In the genomic region with DNA sequence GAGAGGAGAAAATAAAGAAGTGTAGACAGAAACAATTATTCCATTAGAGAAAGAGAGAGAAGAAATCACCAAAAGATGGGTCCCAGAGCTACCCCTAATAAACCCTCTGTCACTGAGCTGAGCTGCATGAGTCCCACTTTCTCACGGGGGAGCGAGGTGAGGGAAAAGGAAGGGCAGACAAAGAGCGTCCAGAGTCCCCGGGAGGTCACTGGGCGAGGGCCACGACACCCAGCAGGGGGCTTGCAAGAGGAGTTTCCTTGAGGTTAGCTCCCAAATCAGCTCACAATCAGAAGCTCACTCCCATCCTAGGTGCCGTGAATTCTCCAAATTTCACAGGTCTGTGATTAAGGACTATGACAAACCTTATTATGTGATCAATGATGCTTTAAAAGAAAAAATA, we compare ENCODE assay signal across 11 cellular contexts.
A peak's percentile ranks its signal among the peaks of the same experiment; 100 is the strongest.
DNase-seq lines count a peak whose midpoint lies in the region; ATAC-seq and TF ChIP-seq lines count a peak whose summit lies in the region.
"Had no signal": no experiment of that assay in that cellular context is flagged by ENCODE, and none has a peak within 500 bp of the region (broad histone marks: within the 10 kb centered on the region; RNA-seq: fewer than 3 reads in every experiment).

No MANE protein-coding gene starts in this region.

- H3K27me3 ChIP-seq in adrenal gland (no peaks in the 10 kb centered on the region), mesendoderm (ENCODE audit: insufficient read depth, low read length, poor library complexity) (no peaks in the 10 kb centered on the region)
- H3K27me3 ChIP-seq: right lobe of liver had no signal

- H3K9ac ChIP-seq in mesendoderm (ENCODE audit: low read length), result no peak overlapping the region

- peak overlapping the region; percentile 58 for H3K56ac ChIP-seq in mesendoderm (ENCODE audit: low read length)

- peak overlapping the region; percentile 66 for H3K23ac ChIP-seq in mesendoderm (ENCODE audit: low read length)

- H3K36me3 Mint-ChIP-seq in HFFc6 (ENCODE audit: low read depth), result peaks cover 13% of the 10 kb centered on the region
- peaks cover 4 to 29% of the 10 kb centered on the region in 2 donors for H3K36me3 Mint-ChIP-seq in stimulated activated naive B cell treated with anti-CD40 and anti-IgM and Interleukin-4, amounts not matched to agents 10 μg/mL and 1 μg/mL and 100 μg/mL, for 72 hours

- no peak for TF ChIP-seq POLR2A in adrenal gland (IDR thresholded peaks at IDR 0.05)

- H3K4me3 ChIP-seq in adrenal gland (no peak overlapping the region), mesendoderm (ENCODE audit: low read length) (no peak overlapping the region)
- H3K4me3 ChIP-seq: right lobe of liver had no signal

- H3K4me1 ChIP-seq in adrenal gland (replicated peaks in 1 of 2) (peaks cover 37 to 49% of the 10 kb centered on the region in 2 donors), mesendoderm (ENCODE audit: control insufficient read depth, low read depth, low read length) (peaks cover 10% of the 10 kb centered on the region)
- H3K4me1 ChIP-seq: right lobe of liver had no signal

- H3K27ac Mint-ChIP-seq in HFFc6, result peak overlapping the region; percentile 98
- peak overlapping the region; percentile 59 for H3K27ac Mint-ChIP-seq in stimulated activated naive B cell treated with anti-CD40 and anti-IgM and Interleukin-4, amounts not matched to agents 10 μg/mL and 1 μg/mL and 100 μg/mL, for 72 hours
- H3K27ac Mint-ChIP-seq: dendritic cell treated with granulocyte-macrophage colony-stimulating factor and Interleukin-4, amounts not matched to agents 40 ng/mL and 50 ng/mL, for 4 days had no signal

- no peaks in the 10 kb centered on the region for H3K36me3 ChIP-seq in adrenal gland (replicated peaks in 1 of 2)
- H3K36me3 ChIP-seq in mesendoderm (ENCODE audit: control insufficient read depth, insufficient read depth, low read length), result no peaks in the 10 kb centered on the region
- H3K36me3 ChIP-seq: right lobe of liver had no signal

- no peaks in the 10 kb centered on the region for H3K27me3 Mint-ChIP-seq in HFFc6 (ENCODE audit: insufficient read depth)
- no peaks in the 10 kb centered on the region for H3K27me3 Mint-ChIP-seq in stimulated activated naive B cell treated with anti-CD40 and anti-IgM and Interleukin-4, amounts not matched to agents 10 μg/mL and 1 μg/mL and 100 μg/mL, for 72 hours
- H3K27me3 Mint-ChIP-seq: dendritic cell treated with granulocyte-macrophage colony-stimulating factor and Interleukin-4, amounts not matched to agents 40 ng/mL and 50 ng/mL, for 4 days had no signal

- peak overlapping the region; percentile 45 for H3K4me3 Mint-ChIP-seq in HFFc6
- peak overlapping the region in 1 of 2 donors; percentile 22 for H3K4me3 Mint-ChIP-seq in stimulated activated naive B cell treated with anti-CD40 and anti-IgM and Interleukin-4, amounts not matched to agents 10 μg/mL and 1 μg/mL and 100 μg/mL, for 72 hours
- H3K4me3 Mint-ChIP-seq: dendritic cell treated with granulocyte-macrophage colony-stimulating factor and Interleukin-4, amounts not matched to agents 40 ng/mL and 50 ng/mL, for 4 days had no signal

- WGBS in adrenal gland, 4 donors, result 82 to 87% (median 85%) methylated on average over 7 of the region's 7 CpGs
- no CpG with 5 or more reads among the region's 7 CpGs for WGBS in mesendoderm (ENCODE audit: extremely low coverage, insufficient coverage, low lambda C conversion rate)

- ATAC-seq in stimulated activated naive B cell treated with anti-CD40 and anti-IgM and Interleukin-4, amounts not matched to agents 10 μg/mL and 1 μg/mL and 100 μg/mL, for 72 hours (replicated peaks), result no peak
- no peak for ATAC-seq in GM19463 (IDR thresholded peaks at IDR 0.05; ENCODE audit: unreplicated experiment)

- H3K4ac ChIP-seq in mesendoderm (ENCODE audit: low read depth, low read length), result no peak overlapping the region

- H3K79me2 ChIP-seq in mesendoderm (ENCODE audit: control insufficient read depth, insufficient read depth, low read length), result peaks cover 22% of the 10 kb centered on the region

- no peak overlapping the region for H2BK5ac ChIP-seq in mesendoderm (ENCODE audit: low read length)

- no peak overlapping the region for H2AK5ac ChIP-seq in mesendoderm (ENCODE audit: low read length)

- DNase-seq in HFFc6 (no peak), adrenal gland (peak in 2 of 7 donors; percentile 7 to 37), mesendoderm (peak; percentile 46), NCI-H524 treated with DMSO at 0.1 percent for 48 hours (lab: John Stamatoyannopoulos, UW) (no peak), SHP77 (lab: John Stamatoyannopoulos, UW) (no peak), OCI-M1 (lab: John Stamatoyannopoulos, UW) (no peak)
- DNase-seq in stimulated activated naive B cell treated with anti-CD40 and anti-IgM and Interleukin-4, amounts not matched to agents 10 μg/mL and 1 μg/mL and 100 μg/mL, for 72 hours, result no peak
- DNase-seq: NCI-H226, right lobe of liver had no signal

- H2BK120ac ChIP-seq in mesendoderm (ENCODE audit: low read depth, low read length), result no peak overlapping the region

- no peak overlapping the region for H4K8ac ChIP-seq in mesendoderm (ENCODE audit: low read depth, low read length)

- peaks cover 21% of the 10 kb centered on the region for H3K79me1 ChIP-seq in mesendoderm (ENCODE audit: low read length)

- H3K4me2 ChIP-seq in mesendoderm (ENCODE audit: low read length), result no peak overlapping the region

- no peak overlapping the region for H3K18ac ChIP-seq in mesendoderm (ENCODE audit: low read length)

- peaks cover 66% of the 10 kb centered on the region for H3K4me1 Mint-ChIP-seq in HFFc6 (ENCODE audit: low read depth)
- peaks cover 30 to 52% of the 10 kb centered on the region in 2 donors for H3K4me1 Mint-ChIP-seq in stimulated activated naive B cell treated with anti-CD40 and anti-IgM and Interleukin-4, amounts not matched to agents 10 μg/mL and 1 μg/mL and 100 μg/mL, for 72 hours

- H2BK15ac ChIP-seq in mesendoderm (replicated peaks; ENCODE audit: low read depth), result no peak overlapping the region

- no peak overlapping the region for H4K5ac ChIP-seq in mesendoderm (ENCODE audit: low read length)

- H3K9me3 ChIP-seq in adrenal gland (replicated peaks in 1 of 3), result no peaks in the 10 kb centered on the region
- H3K9me3 ChIP-seq: right lobe of liver had no signal

- no peaks in the 10 kb centered on the region; the same call in 1 of the 2 replicates for H3K9me3 Mint-ChIP-seq in HFFc6
- H3K9me3 Mint-ChIP-seq in stimulated activated naive B cell treated with anti-CD40 and anti-IgM and Interleukin-4, amounts not matched to agents 10 μg/mL and 1 μg/mL and 100 μg/mL, for 72 hours, result peaks cover 0 to 4% of the 10 kb centered on the region in 2 donors
- H3K9me3 Mint-ChIP-seq: dendritic cell treated with granulocyte-macrophage colony-stimulating factor and Interleukin-4, amounts not matched to agents 40 ng/mL and 50 ng/mL, for 4 days had no signal

- no peak for TF ChIP-seq CTCF in HFFc6 (IDR thresholded peaks at IDR 0.05)
- no peak for TF ChIP-seq CTCF in adrenal gland (IDR thresholded peaks at IDR 0.05)

- intact Hi-C loops in adrenal gland (cut with DNase I), result no loop called here

- peak overlapping the region in 4 of 5 donors; percentile 53 to 91 (median 87) for H3K27ac ChIP-seq in adrenal gland
- no peak overlapping the region for H3K27ac ChIP-seq in mesendoderm (ENCODE audit: low read depth, low read length)
